In the genomic region with DNA sequence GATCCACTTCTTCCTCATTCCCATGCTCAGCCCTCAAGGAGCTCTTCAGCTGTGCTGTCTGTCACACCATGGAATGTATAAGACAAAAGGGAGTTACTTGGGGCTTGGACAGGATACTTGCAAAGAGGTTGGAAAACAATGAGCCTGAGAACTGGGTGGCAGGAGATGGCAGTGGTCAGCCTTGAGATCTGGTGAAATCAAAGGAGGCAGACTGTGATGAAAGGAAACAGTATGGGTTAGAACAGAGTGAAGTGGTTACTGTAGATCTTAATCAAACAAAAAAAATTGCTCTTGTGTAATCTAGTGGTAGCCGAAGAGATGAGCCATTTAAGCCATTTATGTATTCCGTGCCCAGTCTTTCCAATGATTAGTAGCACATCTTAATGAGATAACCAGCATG, we compare ENCODE assay signal across 22 cellular contexts.
A peak's percentile ranks its signal among the peaks of the same experiment; 100 is the strongest.
DNase-seq lines count a peak whose midpoint lies in the region; TF ChIP-seq lines count a peak whose summit lies in the region.
"Had no signal": no experiment of that assay in that cellular context is flagged by ENCODE, and none has a peak within 500 bp of the region (broad histone marks: within the 10 kb centered on the region; RNA-seq: fewer than 3 reads in every experiment).

No MANE protein-coding gene starts in this region.

- peak overlapping the region; percentile 59 for H3K27ac ChIP-seq in neural cell (ENCODE audit: low read length)
- H3K27ac ChIP-seq: A549 had no signal

- no peak for TF ChIP-seq EP300 in neural cell (conservative IDR thresholded peaks at IDR 0.05; ENCODE audit: poor library complexity, severe bottlenecking)

- no peaks in the 10 kb centered on the region for H3K79me2 ChIP-seq in neural cell (replicated peaks; ENCODE audit: insufficient read depth, low read length)

- TF ChIP-seq RAD21 in neural cell (conservative IDR thresholded peaks at IDR 0.05), result no peak

- H3K27ac Mint-ChIP-seq in CD14-positive monocyte, result no peak overlapping the region
- H3K27ac Mint-ChIP-seq: CD4-positive, CD25-positive, alpha-beta regulatory T cell; T-cell had no signal

- H3K4me2 ChIP-seq in neural cell (ENCODE audit: low read length), result no peak overlapping the region
- H3K4me2 ChIP-seq: A549, SK-N-SH had no signal

- H3K27me3 ChIP-seq in neural cell (ENCODE audit: insufficient read depth, low read depth, low read length), result no peaks in the 10 kb centered on the region
- H3K27me3 ChIP-seq: BE2C had no signal

- H2AFZ ChIP-seq in neural cell (ENCODE audit: low read depth, low read length), result no peak overlapping the region

- intact Hi-C loops in head of caudate nucleus (cut with DNase I), result no loop called here
- intact Hi-C loops in CD14-positive monocyte (cut with micrococcal nuclease), result no loop called here

- no peak for TF ChIP-seq CTCF in NB4 (IDR thresholded peaks at IDR 0.05; ENCODE audit: low read depth, low read length)
- TF ChIP-seq CTCF in neural cell (IDR thresholded peaks at IDR 0.05; ENCODE audit: poor library complexity, severe bottlenecking), result no peak
- no peak for TF ChIP-seq CTCF in CD14-positive monocyte (IDR thresholded peaks at IDR 0.05)

- no peak overlapping the region for H3K4me3 Mint-ChIP-seq in CD14-positive monocyte
- H3K4me3 Mint-ChIP-seq: CD4-positive, CD25-positive, alpha-beta regulatory T cell; T-cell had no signal

- no peaks in the 10 kb centered on the region for H4K20me1 ChIP-seq in neural cell (ENCODE audit: insufficient read depth)

- H3K4me3 ChIP-seq in NB4 (ENCODE audit: low read depth, low read length) (no peak overlapping the region), neural cell (ENCODE audit: low read length) (no peak overlapping the region)
- H3K4me3 ChIP-seq: A549, GM12878 had no signal

- H3K9me3 Mint-ChIP-seq in CD14-positive monocyte, result peaks cover 0 to 3% (median 0%) of the 10 kb centered on the region in 7 donors
- H3K9me3 Mint-ChIP-seq: CD4-positive, CD25-positive, alpha-beta regulatory T cell; T-cell had no signal

- no peaks in the 10 kb centered on the region for H3K9me2 ChIP-seq in neural cell (ENCODE audit: insufficient read depth, low read length)
- H3K9me2 ChIP-seq: SK-N-SH had no signal

- peaks cover 1 to 2% (median 2%) of the 10 kb centered on the region in 3 donors for H3K27me3 Mint-ChIP-seq in CD14-positive monocyte (ENCODE audit: low read depth in 3 of 3)
- H3K27me3 Mint-ChIP-seq: CD4-positive, CD25-positive, alpha-beta regulatory T cell had no signal

- DNase-seq in DMS53 treated with DMSO at 0.1 percent for 48 hours (lab: John Stamatoyannopoulos, UW; ENCODE audit: unreplicated experiment) (peak; percentile 4), NB4 (ENCODE audit: low read depth) (peak; percentile 14), SW480 (ENCODE audit: low spot score) (peak; percentile 9), NCI-H2196 treated with DMSO at 0.1 percent for 48 hours (lab: John Stamatoyannopoulos, UW; ENCODE audit: unreplicated experiment) (no peak), head of caudate nucleus (no peak), CD14-positive monocyte (ENCODE audit: low spot score) (no peak)
- DNase-seq: BE2C; CD4-positive, CD25-positive, alpha-beta regulatory T cell; DMS79 treated with DMSO at 0.1 percent for 48 hours; H7; Karpas-422; NCI-H1092 treated with DMSO at 0.1 percent for 48 hours; NCI-H146; NCI-H2029; NCI-H345; NCI-H524; SIG-M5; SK-N-SH; T-cell had no signal

- no peaks in the 10 kb centered on the region for H3K36me3 Mint-ChIP-seq in CD14-positive monocyte
- H3K36me3 Mint-ChIP-seq: CD4-positive, CD25-positive, alpha-beta regulatory T cell; T-cell had no signal

- no peaks in the 10 kb centered on the region for H3F3A ChIP-seq in neural cell (ENCODE audit: insufficient read depth, low read length, poor library complexity, severe bottlenecking)

- peaks cover 8% of the 10 kb centered on the region for H3K4me1 Mint-ChIP-seq in CD14-positive monocyte
- H3K4me1 Mint-ChIP-seq: CD4-positive, CD25-positive, alpha-beta regulatory T cell; T-cell had no signal

- no peaks in the 10 kb centered on the region for H3K36me3 ChIP-seq in neural cell (ENCODE audit: insufficient read depth, low read length)
- H3K36me3 ChIP-seq: BE2C had no signal

- no peaks in the 10 kb centered on the region for H3K9me3 ChIP-seq in neural cell (ENCODE audit: low read length)
- H3K9me3 ChIP-seq: A549, BE2C, SK-N-SH had no signal

- TF ChIP-seq POLR2A in NB4 (IDR thresholded peaks at IDR 0.05; ENCODE audit: extremely low read depth, insufficient read length), result no peak

- no peak overlapping the region for H3K9ac ChIP-seq in neural cell (ENCODE audit: low read length)
- H3K9ac ChIP-seq: SK-N-SH had no signal

TF ChIP-seq in neural cell, 6 proteins besides CTCF, POLR2A, EP300 and RAD21:
- no peak for TF ChIP-seq TAF1 (IDR thresholded peaks at IDR 0.05; ENCODE audit: low read depth)
- TF ChIP-seq POLR2AphosphoS5 (IDR thresholded peaks at IDR 0.05), result no peak
- TF ChIP-seq EZH2 (IDR thresholded peaks at IDR 0.05; ENCODE audit: borderline replicate concordance, insufficient read depth, low read length, poor library complexity, severe bottlenecking), result no peak
- no peak for TF ChIP-seq MXI1 (conservative IDR thresholded peaks at IDR 0.05; ENCODE audit: poor library complexity, severe bottlenecking)
- no peak for TF ChIP-seq SMC3 (conservative IDR thresholded peaks at IDR 0.05; ENCODE audit: poor library complexity)
- no peak for TF ChIP-seq REST (IDR thresholded peaks at IDR 0.05; ENCODE audit: borderline replicate concordance)
TF ChIP-seq in neural cell: peak in this region for 0.

Comparison
In these comparisons a context has a peak if more than half of its experiments do, and no peak if none do; other contexts are left out.
1. DNase-seq: peak in DMS53 treated with DMSO at 0.1 percent for 48 hours (single experiment), NB4 (single experiment) and SW480 (single experiment); none in NCI-H2196 treated with DMSO at 0.1 percent for 48 hours (single experiment), head of caudate nucleus (0 of 42) and CD14-positive monocyte (single experiment).